1 cellular context compared by ENCODE assay signal in the genomic region with DNA sequence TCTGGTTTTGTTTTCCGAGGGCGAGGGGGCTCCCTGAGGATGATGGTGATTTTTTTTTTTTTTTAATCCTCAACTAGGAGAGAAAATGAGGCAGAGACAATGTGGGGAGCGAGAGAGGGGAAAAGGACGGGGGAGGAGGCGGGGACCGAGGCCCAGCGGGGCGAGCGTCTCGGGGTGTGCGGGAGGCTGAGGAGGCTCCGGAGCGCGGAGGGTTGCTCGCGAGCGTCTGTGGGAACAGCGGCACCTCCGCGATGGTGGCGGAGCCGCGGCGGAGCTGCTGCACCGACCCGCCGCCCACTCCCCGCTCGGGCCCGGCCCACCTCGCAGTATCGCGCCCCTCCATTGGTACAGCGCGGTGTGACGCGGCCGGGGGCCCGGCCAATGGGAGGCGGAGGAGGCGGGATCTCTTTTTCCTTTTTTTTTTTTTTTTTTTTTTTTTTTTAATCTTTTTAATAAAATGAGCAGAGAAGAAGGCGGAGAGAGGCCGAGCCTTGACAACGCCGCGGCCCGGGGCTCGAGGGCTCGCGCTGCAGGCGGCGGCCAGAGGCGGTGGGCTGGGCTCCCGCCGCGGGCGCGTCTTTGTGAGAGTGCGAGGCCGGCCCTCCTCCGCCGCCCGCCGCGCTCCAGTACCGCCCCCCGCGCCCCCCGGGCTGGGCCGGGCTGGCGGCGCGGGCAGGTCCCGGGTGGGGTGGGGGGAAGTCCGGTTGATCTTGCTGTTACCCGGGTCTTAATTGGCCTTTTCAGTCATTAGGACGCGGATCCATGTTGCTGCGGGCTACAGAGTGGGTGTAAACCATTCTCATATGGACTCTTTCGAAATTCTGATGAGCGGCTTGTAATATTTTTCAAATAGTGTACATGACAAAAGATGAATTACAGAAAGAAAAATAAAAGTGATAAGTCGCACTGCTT.
TF ChIP-seq lines count a peak whose summit lies in the region.

A gene (minus strand): TSS at position 228 of the 912 bp plus-strand sequence.

TF ChIP-seq in HepG2, 621 proteins besides CTCF, POLR2A, EP300 and RAD21 (continued from another document and continues in another):
- TF ChIP-seq, protein P1, sequence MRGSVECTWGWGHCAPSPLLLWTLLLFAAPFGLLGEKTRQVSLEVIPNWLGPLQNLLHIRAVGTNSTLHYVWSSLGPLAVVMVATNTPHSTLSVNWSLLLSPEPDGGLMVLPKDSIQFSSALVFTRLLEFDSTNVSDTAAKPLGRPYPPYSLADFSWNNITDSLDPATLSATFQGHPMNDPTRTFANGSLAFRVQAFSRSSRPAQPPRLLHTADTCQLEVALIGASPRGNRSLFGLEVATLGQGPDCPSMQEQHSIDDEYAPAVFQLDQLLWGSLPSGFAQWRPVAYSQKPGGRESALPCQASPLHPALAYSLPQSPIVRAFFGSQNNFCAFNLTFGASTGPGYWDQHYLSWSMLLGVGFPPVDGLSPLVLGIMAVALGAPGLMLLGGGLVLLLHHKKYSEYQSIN (CRISPR knock-in tag; IDR thresholded peaks at IDR 0.05; ENCODE audit: borderline replicate concordance), result no peak
- TF ChIP-seq, protein P2, sequence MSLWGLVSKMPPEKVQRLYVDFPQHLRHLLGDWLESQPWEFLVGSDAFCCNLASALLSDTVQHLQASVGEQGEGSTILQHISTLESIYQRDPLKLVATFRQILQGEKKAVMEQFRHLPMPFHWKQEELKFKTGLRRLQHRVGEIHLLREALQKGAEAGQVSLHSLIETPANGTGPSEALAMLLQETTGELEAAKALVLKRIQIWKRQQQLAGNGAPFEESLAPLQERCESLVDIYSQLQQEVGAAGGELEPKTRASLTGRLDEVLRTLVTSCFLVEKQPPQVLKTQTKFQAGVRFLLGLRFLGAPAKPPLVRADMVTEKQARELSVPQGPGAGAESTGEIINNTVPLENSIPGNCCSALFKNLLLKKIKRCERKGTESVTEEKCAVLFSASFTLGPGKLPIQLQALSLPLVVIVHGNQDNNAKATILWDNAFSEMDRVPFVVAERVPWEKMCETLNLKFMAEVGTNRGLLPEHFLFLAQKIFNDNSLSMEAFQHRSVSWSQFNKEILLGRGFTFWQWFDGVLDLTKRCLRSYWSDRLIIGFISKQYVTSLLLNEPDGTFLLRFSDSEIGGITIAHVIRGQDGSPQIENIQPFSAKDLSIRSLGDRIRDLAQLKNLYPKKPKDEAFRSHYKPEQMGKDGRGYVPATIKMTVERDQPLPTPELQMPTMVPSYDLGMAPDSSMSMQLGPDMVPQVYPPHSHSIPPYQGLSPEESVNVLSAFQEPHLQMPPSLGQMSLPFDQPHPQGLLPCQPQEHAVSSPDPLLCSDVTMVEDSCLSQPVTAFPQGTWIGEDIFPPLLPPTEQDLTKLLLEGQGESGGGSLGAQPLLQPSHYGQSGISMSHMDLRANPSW (CRISPR knock-in tag; IDR thresholded peaks at IDR 0.05; ENCODE audit: borderline replicate concordance), result no peak
- no peak for TF ChIP-seq CEBPB (IDR thresholded peaks at IDR 0.05; ENCODE audit: borderline replicate concordance, low read depth, low read length)
- no peak for TF ChIP-seq KAT2B (IDR thresholded peaks at IDR 0.05; ENCODE audit: borderline replicate concordance, low read depth, low read length)
- TF ChIP-seq, protein P3, sequence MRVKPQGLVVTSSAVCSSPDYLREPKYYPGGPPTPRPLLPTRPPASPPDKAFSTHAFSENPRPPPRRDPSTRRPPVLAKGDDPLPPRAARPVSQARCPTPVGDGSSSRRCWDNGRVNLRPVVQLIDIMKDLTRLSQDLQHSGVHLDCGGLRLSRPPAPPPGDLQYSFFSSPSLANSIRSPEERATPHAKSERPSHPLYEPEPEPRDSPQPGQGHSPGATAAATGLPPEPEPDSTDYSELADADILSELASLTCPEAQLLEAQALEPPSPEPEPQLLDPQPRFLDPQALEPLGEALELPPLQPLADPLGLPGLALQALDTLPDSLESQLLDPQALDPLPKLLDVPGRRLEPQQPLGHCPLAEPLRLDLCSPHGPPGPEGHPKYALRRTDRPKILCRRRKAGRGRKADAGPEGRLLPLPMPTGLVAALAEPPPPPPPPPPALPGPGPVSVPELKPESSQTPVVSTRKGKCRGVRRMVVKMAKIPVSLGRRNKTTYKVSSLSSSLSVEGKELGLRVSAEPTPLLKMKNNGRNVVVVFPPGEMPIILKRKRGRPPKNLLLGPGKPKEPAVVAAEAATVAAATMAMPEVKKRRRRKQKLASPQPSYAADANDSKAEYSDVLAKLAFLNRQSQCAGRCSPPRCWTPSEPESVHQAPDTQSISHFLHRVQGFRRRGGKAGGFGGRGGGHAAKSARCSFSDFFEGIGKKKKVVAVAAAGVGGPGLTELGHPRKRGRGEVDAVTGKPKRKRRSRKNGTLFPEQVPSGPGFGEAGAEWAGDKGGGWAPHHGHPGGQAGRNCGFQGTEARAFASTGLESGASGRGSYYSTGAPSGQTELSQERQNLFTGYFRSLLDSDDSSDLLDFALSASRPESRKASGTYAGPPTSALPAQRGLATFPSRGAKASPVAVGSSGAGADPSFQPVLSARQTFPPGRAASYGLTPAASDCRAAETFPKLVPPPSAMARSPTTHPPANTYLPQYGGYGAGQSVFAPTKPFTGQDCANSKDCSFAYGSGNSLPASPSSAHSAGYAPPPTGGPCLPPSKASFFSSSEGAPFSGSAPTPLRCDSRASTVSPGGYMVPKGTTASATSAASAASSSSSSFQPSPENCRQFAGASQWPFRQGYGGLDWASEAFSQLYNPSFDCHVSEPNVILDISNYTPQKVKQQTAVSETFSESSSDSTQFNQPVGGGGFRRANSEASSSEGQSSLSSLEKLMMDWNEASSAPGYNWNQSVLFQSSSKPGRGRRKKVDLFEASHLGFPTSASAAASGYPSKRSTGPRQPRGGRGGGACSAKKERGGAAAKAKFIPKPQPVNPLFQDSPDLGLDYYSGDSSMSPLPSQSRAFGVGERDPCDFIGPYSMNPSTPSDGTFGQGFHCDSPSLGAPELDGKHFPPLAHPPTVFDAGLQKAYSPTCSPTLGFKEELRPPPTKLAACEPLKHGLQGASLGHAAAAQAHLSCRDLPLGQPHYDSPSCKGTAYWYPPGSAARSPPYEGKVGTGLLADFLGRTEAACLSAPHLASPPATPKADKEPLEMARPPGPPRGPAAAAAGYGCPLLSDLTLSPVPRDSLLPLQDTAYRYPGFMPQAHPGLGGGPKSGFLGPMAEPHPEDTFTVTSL (CRISPR knock-in tag; IDR thresholded peaks at IDR 0.05; ENCODE audit: borderline replicate concordance), result 0 out of 2 replicates have a peak, but pooled peaks have one; percentile 19
- TF ChIP-seq ZSCAN9 (CRISPR knock-in tag; IDR thresholded peaks at IDR 0.05; ENCODE audit: borderline replicate concordance), result no peak
- TF ChIP-seq, protein P4, sequence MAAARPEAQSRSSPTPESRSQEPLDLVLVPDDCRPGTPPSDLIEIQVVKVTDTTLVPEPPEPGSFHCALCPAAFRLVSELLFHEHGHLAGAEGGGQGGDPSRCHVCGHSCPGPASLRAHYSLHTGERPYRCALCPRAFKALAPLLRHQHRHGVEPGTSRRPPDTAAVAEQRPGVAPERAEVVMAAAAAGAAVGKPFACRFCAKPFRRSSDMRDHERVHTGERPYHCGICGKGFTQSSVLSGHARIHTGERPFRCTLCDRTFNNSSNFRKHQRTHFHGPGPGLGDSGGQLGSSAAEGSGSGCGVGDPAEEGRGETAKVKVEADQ (CRISPR knock-in tag; IDR thresholded peaks at IDR 0.05; ENCODE audit: borderline replicate concordance), result peak; percentile 4; the same call in 1 of the 2 replicates
- no peak for TF ChIP-seq HCFC1 (IDR thresholded peaks at IDR 0.05; ENCODE audit: low read depth, low read length)
- TF ChIP-seq, protein P5, sequence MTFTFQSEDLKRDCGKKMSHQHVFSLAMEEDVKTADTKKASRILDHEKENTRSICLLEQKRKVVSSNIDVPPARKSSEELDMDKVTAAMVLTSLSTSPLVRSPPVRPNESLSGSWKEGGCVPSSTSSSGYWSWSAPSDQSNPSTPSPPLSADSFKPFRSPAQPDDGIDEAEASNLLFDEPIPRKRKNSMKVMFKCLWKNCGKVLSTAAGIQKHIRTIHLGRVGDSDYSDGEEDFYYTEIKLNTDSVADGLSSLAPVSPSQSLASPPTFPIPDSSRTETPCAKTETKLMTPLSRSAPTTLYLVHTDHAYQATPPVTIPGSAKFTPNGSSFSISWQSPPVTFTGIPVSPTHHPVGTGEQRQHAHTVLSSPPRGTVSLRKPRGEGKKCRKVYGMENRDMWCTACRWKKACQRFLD (CRISPR knock-in tag; IDR thresholded peaks at IDR 0.05; ENCODE audit: borderline replicate concordance), result no peak
- no peak for TF ChIP-seq AGO1 (IDR thresholded peaks at IDR 0.05; ENCODE audit: low read depth, low read length, poor library complexity, severe bottlenecking)
- no peak for TF ChIP-seq NAIF1 (CRISPR knock-in tag; IDR thresholded peaks at IDR 0.05; ENCODE audit: borderline replicate concordance)
- TF ChIP-seq GATA4 (IDR thresholded peaks at IDR 0.05; ENCODE audit: borderline replicate concordance, low read depth), result no peak
- TF ChIP-seq, protein P6, sequence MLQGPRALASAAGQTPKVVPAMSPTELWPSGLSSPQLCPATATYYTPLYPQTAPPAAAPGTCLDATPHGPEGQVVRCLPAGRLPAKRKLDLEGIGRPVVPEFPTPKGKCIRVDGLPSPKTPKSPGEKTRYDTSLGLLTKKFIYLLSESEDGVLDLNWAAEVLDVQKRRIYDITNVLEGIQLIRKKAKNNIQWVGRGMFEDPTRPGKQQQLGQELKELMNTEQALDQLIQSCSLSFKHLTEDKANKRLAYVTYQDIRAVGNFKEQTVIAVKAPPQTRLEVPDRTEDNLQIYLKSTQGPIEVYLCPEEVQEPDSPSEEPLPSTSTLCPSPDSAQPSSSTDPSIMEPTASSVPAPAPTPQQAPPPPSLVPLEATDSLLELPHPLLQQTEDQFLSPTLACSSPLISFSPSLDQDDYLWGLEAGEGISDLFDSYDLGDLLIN (CRISPR knock-in tag; IDR thresholded peaks at IDR 0.05; ENCODE audit: borderline replicate concordance), result no peak
- TF ChIP-seq POLR2G (IDR thresholded peaks at IDR 0.05; ENCODE audit: low read depth, low read length), result peak; percentile 72
- TF ChIP-seq ZNF329 (CRISPR knock-in tag; IDR thresholded peaks at IDR 0.05; ENCODE audit: low read depth), result no peak
- TF ChIP-seq RFXAP (CRISPR knock-in tag; IDR thresholded peaks at IDR 0.05; ENCODE audit: borderline replicate concordance), result peak; percentile 26; the same call in 1 of the 2 replicates
- TF ChIP-seq SP2 (CRISPR knock-in tag; IDR thresholded peaks at IDR 0.05), result peak; percentile 84
- TF ChIP-seq NR2F2 (IDR thresholded peaks at IDR 0.05; ENCODE audit: borderline replicate concordance, low read depth), result no peak
- TF ChIP-seq SMARCE1 (IDR thresholded peaks at IDR 0.05; ENCODE audit: borderline replicate concordance), result no peak
- TF ChIP-seq SRSF1 (optimal IDR thresholded peaks at IDR 0.05; ENCODE audit: low read depth, low read length), result no peak
- 0 out of 2 replicates have a peak, but pooled peaks have one; percentile 82 for TF ChIP-seq KAT7 (CRISPR knock-in tag; IDR thresholded peaks at IDR 0.05; ENCODE audit: borderline replicate concordance)
- TF ChIP-seq ARNTL (CRISPR knock-in tag; IDR thresholded peaks at IDR 0.05), result no peak
- no peak for TF ChIP-seq CENPT (CRISPR knock-in tag; IDR thresholded peaks at IDR 0.05; ENCODE audit: low read depth)
- TF ChIP-seq ZNF383 (CRISPR knock-in tag; IDR thresholded peaks at IDR 0.05; ENCODE audit: borderline replicate concordance), result no peak
- 0 out of 2 replicates have a peak, but pooled peaks have one; percentile 5 for TF ChIP-seq ATF1 (CRISPR knock-in tag; IDR thresholded peaks at IDR 0.05)
- no peak for TF ChIP-seq ONECUT2 (CRISPR knock-in tag; IDR thresholded peaks at IDR 0.05)
- TF ChIP-seq, protein P7, sequence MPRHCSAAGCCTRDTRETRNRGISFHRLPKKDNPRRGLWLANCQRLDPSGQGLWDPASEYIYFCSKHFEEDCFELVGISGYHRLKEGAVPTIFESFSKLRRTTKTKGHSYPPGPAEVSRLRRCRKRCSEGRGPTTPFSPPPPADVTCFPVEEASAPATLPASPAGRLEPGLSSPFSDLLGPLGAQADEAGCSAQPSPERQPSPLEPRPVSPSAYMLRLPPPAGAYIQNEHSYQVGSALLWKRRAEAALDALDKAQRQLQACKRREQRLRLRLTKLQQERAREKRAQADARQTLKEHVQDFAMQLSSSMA (CRISPR knock-in tag; IDR thresholded peaks at IDR 0.05), result no peak
- 0 out of 2 replicates have a peak, but pooled peaks have one; percentile 23 for TF ChIP-seq ELF4 (CRISPR knock-in tag; IDR thresholded peaks at IDR 0.05; ENCODE audit: borderline replicate concordance)
- no peak for TF ChIP-seq ZSCAN29 (CRISPR knock-in tag; conservative IDR thresholded peaks at IDR 0.05)
- no peak for TF ChIP-seq ZNF549 (CRISPR knock-in tag; IDR thresholded peaks at IDR 0.05)
- TF ChIP-seq ZNF20 (CRISPR knock-in tag; IDR thresholded peaks at IDR 0.05), result no peak
- TF ChIP-seq KDM3A (CRISPR knock-in tag; IDR thresholded peaks at IDR 0.05; ENCODE audit: low read depth), result no peak
- TF ChIP-seq, protein P8, sequence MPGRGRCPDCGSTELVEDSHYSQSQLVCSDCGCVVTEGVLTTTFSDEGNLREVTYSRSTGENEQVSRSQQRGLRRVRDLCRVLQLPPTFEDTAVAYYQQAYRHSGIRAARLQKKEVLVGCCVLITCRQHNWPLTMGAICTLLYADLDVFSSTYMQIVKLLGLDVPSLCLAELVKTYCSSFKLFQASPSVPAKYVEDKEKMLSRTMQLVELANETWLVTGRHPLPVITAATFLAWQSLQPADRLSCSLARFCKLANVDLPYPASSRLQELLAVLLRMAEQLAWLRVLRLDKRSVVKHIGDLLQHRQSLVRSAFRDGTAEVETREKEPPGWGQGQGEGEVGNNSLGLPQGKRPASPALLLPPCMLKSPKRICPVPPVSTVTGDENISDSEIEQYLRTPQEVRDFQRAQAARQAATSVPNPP (CRISPR knock-in tag; IDR thresholded peaks at IDR 0.05), result no peak
- no peak for TF ChIP-seq ZNF589 (CRISPR knock-in tag; conservative IDR thresholded peaks at IDR 0.05)
- 0 out of 2 replicates have a peak, but pooled peaks have one; percentile 29 for TF ChIP-seq ZNF83 (CRISPR knock-in tag; IDR thresholded peaks at IDR 0.05; ENCODE audit: borderline replicate concordance)
- TF ChIP-seq ZNF616 (CRISPR knock-in tag; IDR thresholded peaks at IDR 0.05; ENCODE audit: low read depth), result 0 out of 2 replicates have a peak, but pooled peaks have one; percentile 55
